Comparison of ENCODE assay signal across 16 cellular contexts in the genomic region with DNA sequence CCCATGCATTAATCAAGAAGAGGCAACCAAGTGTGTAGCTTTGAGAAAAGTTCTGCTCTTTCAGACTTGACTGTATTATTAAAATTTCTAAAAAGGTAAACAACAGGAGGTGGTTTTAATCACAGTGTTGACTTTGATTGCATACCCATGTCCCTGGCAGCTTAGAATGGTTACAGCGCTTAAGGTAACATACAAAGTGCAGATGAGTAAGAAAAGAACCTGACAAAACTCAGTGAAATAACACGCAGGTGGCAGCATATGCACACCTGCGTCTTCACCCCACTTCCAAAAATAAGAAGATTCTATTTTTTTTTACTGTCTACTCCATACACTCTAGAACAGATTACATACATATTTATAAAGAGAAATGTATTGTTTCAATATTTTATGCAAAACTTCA.
A peak's percentile ranks its signal among the peaks of the same experiment; 100 is the strongest.
DNase-seq lines count a peak whose midpoint lies in the region; ATAC-seq, FAIRE-seq and TF ChIP-seq lines count a peak whose summit lies in the region.
"Had no signal": no experiment of that assay in that cellular context is flagged by ENCODE, and none has a peak within 500 bp of the region (broad histone marks: within the 10 kb centered on the region; RNA-seq: fewer than 3 reads in every experiment).

No MANE protein-coding gene starts in this region.

- peak overlapping the region; percentile 40 for H3K27ac ChIP-seq in astrocyte (ENCODE audit: low read depth, low read length)
- H3K27ac ChIP-seq: heart left ventricle had no signal

- H3K36me3 Mint-ChIP-seq in activated CD8-positive, alpha-beta memory T cell treated with anti-CD3 and anti-CD28 coated beads, Interleukin-2, amount 10 ng/mL, durations not matched to agents 7 days and 5 days, result peaks cover 49% of the 10 kb centered on the region
- H3K36me3 Mint-ChIP-seq in IgD-negative memory B cell, result no peaks in the 10 kb centered on the region
- H3K36me3 Mint-ChIP-seq in astrocyte (ENCODE audit: low read depth, unreplicated experiment), result peaks cover 13% of the 10 kb centered on the region
- H3K36me3 Mint-ChIP-seq in stimulated activated effector memory CD8-positive, alpha-beta T cell treated with anti-CD3 and anti-CD28 coated beads, Interleukin-12 subunit alpha, Interleukin-12 subunit beta, amount 100 ng/mL, for 72 hours, result peaks cover 58% of the 10 kb centered on the region

- CTCF ChIA-PET in activated CD8-positive, alpha-beta memory T cell treated with anti-CD3 and anti-CD28 coated beads, Interleukin-2, amount 10 ng/mL, durations not matched to agents 7 days and 5 days (lab: Charles Lee), result interaction anchor here (0.6 to 1.9 kb wide), 10 partner anchors 9 to 347 kb away, joined by 3 to 7 read pairs (median 4); no protein-coding TSS in a partner anchor

- TF ChIP-seq CTCF in astrocyte (IDR thresholded peaks at IDR 0.05; ENCODE audit: insufficient read depth, low read depth, low read length), result no peak

- H3K4me2 ChIP-seq in astrocyte (ENCODE audit: low read length), result no peak overlapping the region

- H3K36me3 ChIP-seq in astrocyte (ENCODE audit: insufficient read depth, low read length), result peaks cover 2% of the 10 kb centered on the region
- H3K36me3 ChIP-seq: heart left ventricle, transverse colon had no signal

- H4K20me1 ChIP-seq in astrocyte (ENCODE audit: insufficient read depth, low read length), result peaks cover 9% of the 10 kb centered on the region

- peaks cover 84% of the 10 kb centered on the region for H3K4me1 Mint-ChIP-seq in activated CD8-positive, alpha-beta memory T cell treated with anti-CD3 and anti-CD28 coated beads, Interleukin-2, amount 10 ng/mL, durations not matched to agents 7 days and 5 days
- H3K4me1 Mint-ChIP-seq in IgD-negative memory B cell, result peaks cover 33 to 60% (median 34%) of the 10 kb centered on the region in 3 donors
- H3K4me1 Mint-ChIP-seq in astrocyte (ENCODE audit: low read depth, unreplicated experiment), result peaks cover 29% of the 10 kb centered on the region
- H3K4me1 Mint-ChIP-seq in stimulated activated effector memory CD8-positive, alpha-beta T cell treated with anti-CD3 and anti-CD28 coated beads, Interleukin-12 subunit alpha, Interleukin-12 subunit beta, amount 100 ng/mL, for 72 hours, result peaks cover 71% of the 10 kb centered on the region

- ATAC-seq in activated CD8-positive, alpha-beta memory T cell treated with anti-CD3 and anti-CD28 coated beads, Interleukin-2, amount 10 ng/mL, durations not matched to agents 7 days and 5 days, result no peak
- no peak for ATAC-seq in stimulated activated effector memory CD8-positive, alpha-beta T cell treated with anti-CD3 and anti-CD28 coated beads, Interleukin-12 subunit alpha, Interleukin-12 subunit beta, amount 100 ng/mL, for 72 hours
- no peak for ATAC-seq in HG03342 (IDR thresholded peaks at IDR 0.05; ENCODE audit: unreplicated experiment)

- H3K4me3 ChIP-seq in astrocyte (ENCODE audit: insufficient read depth, low read depth, low read length), result no peak overlapping the region
- H3K4me3 ChIP-seq: heart left ventricle, transverse colon had no signal

- no peak overlapping the region for H3K4me3 Mint-ChIP-seq in activated CD8-positive, alpha-beta memory T cell treated with anti-CD3 and anti-CD28 coated beads, Interleukin-2, amount 10 ng/mL, durations not matched to agents 7 days and 5 days
- H3K4me3 Mint-ChIP-seq in IgD-negative memory B cell (peak overlapping the region in 3 of 4 donors; percentile 2 to 43 (median 10)), astrocyte (ENCODE audit: unreplicated experiment) (no peak overlapping the region)
- H3K4me3 Mint-ChIP-seq in stimulated activated effector memory CD8-positive, alpha-beta T cell treated with anti-CD3 and anti-CD28 coated beads, Interleukin-12 subunit alpha, Interleukin-12 subunit beta, amount 100 ng/mL, for 72 hours, result peak overlapping the region; percentile 18
- H3K4me3 Mint-ChIP-seq: activated CD4-positive, alpha-beta T cell treated with anti-CD3 and anti-CD28 coated beads for 36 hours had no signal

- no peaks in the 10 kb centered on the region for H3K27me3 ChIP-seq in astrocyte (ENCODE audit: insufficient read depth, low read length)
- H3K27me3 ChIP-seq: heart left ventricle, transverse colon had no signal

- H3K79me2 ChIP-seq in astrocyte (ENCODE audit: insufficient read depth, low read length), result peaks cover 5% of the 10 kb centered on the region

- H3K9ac ChIP-seq in astrocyte (ENCODE audit: low read length), result no peak overlapping the region

- H3K9me3 Mint-ChIP-seq in activated CD8-positive, alpha-beta memory T cell treated with anti-CD3 and anti-CD28 coated beads, Interleukin-2, amount 10 ng/mL, durations not matched to agents 7 days and 5 days (ENCODE audit: low read depth), result no peaks in the 10 kb centered on the region
- H3K9me3 Mint-ChIP-seq in IgD-negative memory B cell, result no peaks in the 10 kb centered on the region
- H3K9me3 Mint-ChIP-seq in astrocyte (ENCODE audit: unreplicated experiment), result no peaks in the 10 kb centered on the region
- H3K9me3 Mint-ChIP-seq in stimulated activated effector memory CD8-positive, alpha-beta T cell treated with anti-CD3 and anti-CD28 coated beads, Interleukin-12 subunit alpha, Interleukin-12 subunit beta, amount 100 ng/mL, for 72 hours, result no peaks in the 10 kb centered on the region

- no peaks in the 10 kb centered on the region for H3K9me3 ChIP-seq in astrocyte (ENCODE audit: insufficient read depth, low read depth, low read length)
- H3K9me3 ChIP-seq: heart left ventricle, transverse colon had no signal

- no peak overlapping the region for H2AFZ ChIP-seq in astrocyte (ENCODE audit: low read depth, low read length)

- no peaks in the 10 kb centered on the region for H3K27me3 Mint-ChIP-seq in activated CD8-positive, alpha-beta memory T cell treated with anti-CD3 and anti-CD28 coated beads, Interleukin-2, amount 10 ng/mL, durations not matched to agents 7 days and 5 days
- H3K27me3 Mint-ChIP-seq in IgD-negative memory B cell, result peaks cover 3% of the 10 kb centered on the region
- H3K27me3 Mint-ChIP-seq in astrocyte (ENCODE audit: low read depth, unreplicated experiment), result no peaks in the 10 kb centered on the region
- H3K27me3 Mint-ChIP-seq: activated CD4-positive, alpha-beta T cell treated with anti-CD3 and anti-CD28 coated beads for 36 hours had no signal

- H3K27ac Mint-ChIP-seq in activated CD8-positive, alpha-beta memory T cell treated with anti-CD3 and anti-CD28 coated beads, Interleukin-2, amount 10 ng/mL, durations not matched to agents 7 days and 5 days, result peak overlapping the region; percentile 80
- H3K27ac Mint-ChIP-seq in IgD-negative memory B cell (peak overlapping the region; percentile 40 to 83 (median 65)), astrocyte (ENCODE audit: unreplicated experiment) (no peak overlapping the region)
- peak overlapping the region; percentile 41 for H3K27ac Mint-ChIP-seq in stimulated activated effector memory CD8-positive, alpha-beta T cell treated with anti-CD3 and anti-CD28 coated beads, Interleukin-12 subunit alpha, Interleukin-12 subunit beta, amount 100 ng/mL, for 72 hours

- FAIRE-seq in astrocyte (lab: Jason Lieb, UNC), result no peak

- no peak for DNase-seq in activated CD8-positive, alpha-beta memory T cell treated with anti-CD3 and anti-CD28 coated beads, Interleukin-2, amount 10 ng/mL, durations not matched to agents 7 days and 5 days
- no peak for DNase-seq in activated CD8-positive, alpha-beta memory T cell treated with anti-CD3 and anti-CD28 coated beads, Interleukin-2, amount 50 U/mL, for 48 hours
- no peak for DNase-seq in astrocyte (ENCODE audit: low read depth)
- no peak for DNase-seq in stimulated activated effector memory CD8-positive, alpha-beta T cell treated with anti-CD3 and anti-CD28 coated beads, Interleukin-12 subunit alpha, Interleukin-12 subunit beta, amount 100 ng/mL, for 72 hours (ENCODE audit: low spot score in 2 of 2)
- no peak for DNase-seq in occipital lobe (lab: John Stamatoyannopoulos, UW)
- no peak for DNase-seq in LoVo (ENCODE audit: low spot score)
- DNase-seq: activated T-cell treated with anti-CD3 and anti-CD28 coated beads, Interleukin-2, amount 50 U/mL, for 48 hours; C1 segment of cervical spinal cord; DMS79; effector CD8-positive, alpha-beta T cell; heart left ventricle; NCI-H2081 had no signal

- H3K4me1 ChIP-seq in astrocyte (ENCODE audit: insufficient read depth, low read length), result peaks cover 25% of the 10 kb centered on the region

Comparison
In these comparisons a context has a peak if more than half of its experiments do, and no peak if none do; other contexts are left out.
1. H3K4me3 Mint-ChIP-seq: peak in IgD-negative memory B cell (3 of 4) and stimulated activated effector memory CD8-positive, alpha-beta T cell treated with anti-CD3 and anti-CD28 coated beads, Interleukin-12 subunit alpha, Interleukin-12 subunit beta, amount 100 ng/mL, for 72 hours (single experiment); none in activated CD8-positive, alpha-beta memory T cell treated with anti-CD3 and anti-CD28 coated beads, Interleukin-2, amount 10 ng/mL, durations not matched to agents 7 days and 5 days (single experiment) and astrocyte (single experiment).